In genomic region chr17:76501827-76502307, GRCh38 we compare ENCODE assay signal across 8 cellular contexts. TPM values are rescaled to one million over a fixed set of nuclear protein-coding genes. Genes with fewer than 3 reads are reported as not detected.
A peak's percentile ranks its signal among the peaks of the same experiment; 100 is the strongest.
DNase-seq lines count a peak whose midpoint lies in the region; ATAC-seq and TF ChIP-seq lines count a peak whose summit lies in the region.

No MANE protein-coding gene starts in this region.

- H4K5ac ChIP-seq in IMR-90 (ENCODE audit: low read depth, low read length): peak overlapping the region; percentile 100

- peaks cover 4 to 30% of the 10 kb centered on the region in 2 experiments; a peak in 3 of 4 replicates for H3K79me1 ChIP-seq in IMR-90 (ENCODE audit: low read depth in 1 of 2, low read length in 2 of 2)

- WGBS in IMR-90 (ENCODE audit: extremely low coverage in 2 of 2, insufficient read length in 1 of 2), 2 experiments: 66% methylated on average over 3 of the region's 11 CpGs; no CpG with 5 or more reads in 1 of the 2 experiments

- peak overlapping the region; percentile 94 for H2AK9ac ChIP-seq in IMR-90 (replicated peaks; ENCODE audit: low read depth, low read length, poor library complexity)

- intact Hi-C loops in IMR-90 (cut with micrococcal nuclease): no loop called here

- H3K27me3 Mint-ChIP-seq in activated naive CD8-positive, alpha-beta T cell: no peaks in the 10 kb centered on the region
- H3K27me3 Mint-ChIP-seq in stimulated activated memory B cell treated with anti-CD40 and anti-IgM and Interleukin-4, amounts not matched to agents 10 μg/mL and 1 μg/mL and 100 μg/mL, for 72 hours: no peaks in the 10 kb centered on the region

- POLR2A ChIA-PET in IMR-90 (lab: Charles Lee; ENCODE audit: unreplicated experiment): no interaction called here

- H2BK120ac ChIP-seq in IMR-90 (ENCODE audit: low read depth, low read length): peak overlapping the region; percentile 80

- TF ChIP-seq POLR2A in IMR-90 (IDR thresholded peaks at IDR 0.05; ENCODE audit: low read depth, low read length): 0 out of 2 replicates have a peak, but pooled peaks have one; percentile 4

- dilution Hi-C loops in IMR-90 (cut with HindIII; ENCODE audit: low sequenced_read_pairs, unreplicated experiment): no loop called here

- H3K27me3 ChIP-seq in IMR-90 (ENCODE audit: control insufficient read depth, insufficient read depth, low read length): peaks cover 3% of the 10 kb centered on the region; the same call in 1 of the 2 replicates

- no peak for TF ChIP-seq RAD21 in IMR-90 (IDR thresholded peaks at IDR 0.05; ENCODE audit: low read length)

- H4K91ac ChIP-seq in IMR-90 (ENCODE audit: insufficient read depth, low read depth, low read length): peak overlapping the region; percentile 69; the same call in 1 of the 2 replicates

- H3K18ac ChIP-seq in IMR-90 (ENCODE audit: low read depth, low read length): peak overlapping the region; percentile 86

- H3K9me3 Mint-ChIP-seq in activated naive CD8-positive, alpha-beta T cell (ENCODE audit: low read depth): no peaks in the 10 kb centered on the region
- H3K9me3 Mint-ChIP-seq in stimulated activated memory B cell treated with anti-CD40 and anti-IgM and Interleukin-4, amounts not matched to agents 10 μg/mL and 1 μg/mL and 100 μg/mL, for 72 hours: no peaks in the 10 kb centered on the region

- H3K4me3 ChIP-seq in IMR-90 (ENCODE audit: insufficient read depth, low read depth, low read length) (peak overlapping the region; percentile 82), iPS-18c (ENCODE audit: insufficient read depth, low read depth, low read length) (peak overlapping the region; percentile 81)

- H4K8ac ChIP-seq in IMR-90 (ENCODE audit: low read depth in 2 of 2, low read length in 2 of 2): peak overlapping the region; percentile 93 to 96

- CTCF ChIA-PET in IMR-90 (lab: Yijun Ruan, JAX): interaction anchor here (1.6 kb wide), 1 partner anchor 117 kb away, joined by 4 read pairs; no protein-coding TSS in a partner anchor

- peaks cover 29% of the 10 kb centered on the region for H3K4me1 ChIP-seq in IMR-90 (ENCODE audit: control insufficient read depth, insufficient read depth, low read length)

- H3K27ac ChIP-seq in IMR-90 (ENCODE audit: insufficient read depth, low read length): peak overlapping the region; percentile 26

- no peak for TF ChIP-seq CTCF in IMR-90 (conservative IDR thresholded peaks at IDR 0.05; ENCODE audit: low read depth, low read length)

- peak overlapping the region; percentile 81 for H2AK5ac ChIP-seq in IMR-90 (ENCODE audit: low read depth, low read length)

- H3K9me3 ChIP-seq in IMR-90 (ENCODE audit: control insufficient read depth, insufficient read depth, low read length) (no peaks in the 10 kb centered on the region), iPS-18c (ENCODE audit: control insufficient read depth, insufficient read depth, low read length) (no peaks in the 10 kb centered on the region)

- peak overlapping the region; percentile 89 for H3K23ac ChIP-seq in IMR-90 (ENCODE audit: low read depth, low read length)

- peak overlapping the region; percentile 85 for H3K4ac ChIP-seq in IMR-90 (ENCODE audit: low read depth, low read length)

- DNase-seq in IMR-90 (no peak), epidermal melanocyte (ENCODE audit: insufficient read length, low spot score) (no peak), KBM-7 (no peak), RKO (ENCODE audit: low spot score) (no peak)
- DNase-seq in activated CD4-positive, alpha-beta T cell treated with anti-CD3 and anti-CD28 coated beads, Interleukin-2, amount 50 U/mL, for 48 hours: no peak

- peak overlapping the region; percentile 97 for H3K4me2 ChIP-seq in IMR-90 (ENCODE audit: low read depth, low read length)

- H2AFZ ChIP-seq in IMR-90 (replicated peaks; ENCODE audit: low read length, poor library complexity): peak overlapping the region; percentile 92

- H4K20me1 ChIP-seq in IMR-90 (ENCODE audit: insufficient read depth, low read length): no peaks in the 10 kb centered on the region

- in situ Hi-C loops in IMR-90 (cut with MboI; ENCODE audit: low sequenced_read_pairs): loop anchor here (10.0 kb wide), 2 partner anchors 97 to 197 kb away; partner anchors contain the start of gene QRICH2
- in situ Hi-C loops in KBM-7 (cut with MboI; ENCODE audit: low pct_unique_long_range_greater_than_20kb, low sequenced_read_pairs): no loop called here

- H3K14ac ChIP-seq in IMR-90 (replicated peaks; ENCODE audit: low read depth, low read length): peak overlapping the region; percentile 96

- peak overlapping the region; percentile 25 for H2BK5ac ChIP-seq in IMR-90 (ENCODE audit: low read depth, low read length, poor library complexity, severe bottlenecking)

- H3K56ac ChIP-seq in IMR-90 (ENCODE audit: extremely low read depth, insufficient read depth, low read length): no peak overlapping the region

- no peak for ATAC-seq in IMR-90 (ENCODE audit: low read depth)
- ATAC-seq in stimulated activated memory B cell treated with anti-CD40 and anti-IgM and Interleukin-4, amounts not matched to agents 10 μg/mL and 1 μg/mL and 100 μg/mL, for 72 hours: no peak

- peaks cover 33% of the 10 kb centered on the region for H3K4me1 Mint-ChIP-seq in activated naive CD8-positive, alpha-beta T cell (ENCODE audit: low read depth)
- H3K4me1 Mint-ChIP-seq in stimulated activated memory B cell treated with anti-CD40 and anti-IgM and Interleukin-4, amounts not matched to agents 10 μg/mL and 1 μg/mL and 100 μg/mL, for 72 hours: peaks cover 67% of the 10 kb centered on the region

- peak overlapping the region; percentile 73 for H3K9ac ChIP-seq in IMR-90 (ENCODE audit: low read depth, low read length)

- peaks cover 16% of the 10 kb centered on the region for H3K9me1 ChIP-seq in IMR-90 (ENCODE audit: insufficient read depth, low read length)

- peak overlapping the region; percentile 80; the same call in 1 of the 3 replicates for H2BK15ac ChIP-seq in IMR-90 (ENCODE audit: low read depth, low read length)

- peak overlapping the region; percentile 86 for H3K27ac Mint-ChIP-seq in activated naive CD8-positive, alpha-beta T cell
- H3K27ac Mint-ChIP-seq in stimulated activated memory B cell treated with anti-CD40 and anti-IgM and Interleukin-4, amounts not matched to agents 10 μg/mL and 1 μg/mL and 100 μg/mL, for 72 hours: peak overlapping the region; percentile 96

- peak overlapping the region; percentile 85 for H3K4me3 Mint-ChIP-seq in activated naive CD8-positive, alpha-beta T cell
- H3K4me3 Mint-ChIP-seq in stimulated activated memory B cell treated with anti-CD40 and anti-IgM and Interleukin-4, amounts not matched to agents 10 μg/mL and 1 μg/mL and 100 μg/mL, for 72 hours: peak overlapping the region; percentile 100

- no peaks in the 10 kb centered on the region for H3K36me3 ChIP-seq in IMR-90 (ENCODE audit: control insufficient read depth, insufficient read depth, low read length)

- no TSS peak for BruUV-seq in IMR-90 (replicated peaks; lab: Mats Ljungman, UMichigan)

- peak overlapping the region; percentile 32; the same call in 1 of the 2 replicates for H2BK20ac ChIP-seq in IMR-90 (ENCODE audit: low read depth, low read length)

- H3K36me3 Mint-ChIP-seq in activated naive CD8-positive, alpha-beta T cell: no peaks in the 10 kb centered on the region
- peaks cover 18% of the 10 kb centered on the region for H3K36me3 Mint-ChIP-seq in stimulated activated memory B cell treated with anti-CD40 and anti-IgM and Interleukin-4, amounts not matched to agents 10 μg/mL and 1 μg/mL and 100 μg/mL, for 72 hours

TF ChIP-seq in IMR-90, 13 proteins besides CTCF, POLR2A, EP300 and RAD21 (continues in another document):
- TF ChIP-seq, protein P1, sequence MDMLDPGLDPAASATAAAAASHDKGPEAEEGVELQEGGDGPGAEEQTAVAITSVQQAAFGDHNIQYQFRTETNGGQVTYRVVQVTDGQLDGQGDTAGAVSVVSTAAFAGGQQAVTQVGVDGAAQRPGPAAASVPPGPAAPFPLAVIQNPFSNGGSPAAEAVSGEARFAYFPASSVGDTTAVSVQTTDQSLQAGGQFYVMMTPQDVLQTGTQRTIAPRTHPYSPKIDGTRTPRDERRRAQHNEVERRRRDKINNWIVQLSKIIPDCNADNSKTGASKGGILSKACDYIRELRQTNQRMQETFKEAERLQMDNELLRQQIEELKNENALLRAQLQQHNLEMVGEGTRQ (IDR thresholded peaks at IDR 0.05; ENCODE audit: low read depth, low read length): no peak
- TF ChIP-seq NFE2L2 (IDR thresholded peaks at IDR 0.05; ENCODE audit: low read depth, low read length) (no peak), BHLHE40 (IDR thresholded peaks at IDR 0.05; ENCODE audit: low read depth, low read length) (no peak), SMC3 (IDR thresholded peaks at IDR 0.05; ENCODE audit: low read depth, low read length) (no peak), MAZ (IDR thresholded peaks at IDR 0.05; ENCODE audit: borderline replicate concordance, low read depth, low read length) (no peak), CHD1 (IDR thresholded peaks at IDR 0.05; ENCODE audit: low read depth, low read length) (no peak), MAFK (IDR thresholded peaks at IDR 0.05; ENCODE audit: low read depth, low read length) (no peak), RCOR1 (IDR thresholded peaks at IDR 0.05; ENCODE audit: insufficient replicate concordance, low read length) (no peak)

RNA-seq across cellular contexts. Expression of gene RHBDF2, which starts 0.6 kb away (rescaled TPM):
- 1.3 and 1.4 TPM in 2 replicates for total RNA-seq in IMR-90 (2012; rRNA removed)
- polyA plus RNA-seq in IMR-90 (2012; rRNA removed): 8.3 and 10.0 TPM in 2 replicates
- polyA plus RNA-seq in IMR-90 (2012; cell fraction: cytosol; rRNA removed): 6.7 and 10.1 TPM in 2 replicates
- polyA plus RNA-seq in IMR-90 (2012; cell fraction: nucleus; rRNA removed; ENCODE audit: low replicate concordance): 29.5 and 54.3 TPM in 2 replicates

RNA-seq across cellular contexts. Expression of gene AANAT, which starts 34.5 kb away (rescaled TPM):
- total RNA-seq in IMR-90 (2012; rRNA removed): not detected in 2 replicates
- 0.19 and 0.21 TPM in 2 replicates for polyA plus RNA-seq in IMR-90 (2012; rRNA removed)
- polyA plus RNA-seq in IMR-90 (2012; cell fraction: cytosol; rRNA removed): 0.08 and 0.32 TPM in 2 replicates
- polyA plus RNA-seq in IMR-90 (2012; cell fraction: nucleus; rRNA removed; ENCODE audit: low replicate concordance): 0.92 and 1.8 TPM in 2 replicates

RNA-seq across cellular contexts. Expression of gene CYGB, which starts 35.6 kb away (rescaled TPM):
- total RNA-seq in IMR-90 (2012; rRNA removed): 1.3 and 1.7 TPM in 2 replicates
- polyA plus RNA-seq in IMR-90 (2012; rRNA removed): 2.9 and 3.5 TPM in 2 replicates
- polyA plus RNA-seq in IMR-90 (2012; cell fraction: cytosol; rRNA removed): 3.6 and 4.3 TPM in 2 replicates
- 1.2 and 1.9 TPM in 2 replicates for polyA plus RNA-seq in IMR-90 (2012; cell fraction: nucleus; rRNA removed; ENCODE audit: low replicate concordance)

RNA-seq across cellular contexts. Expression of gene PRCD, which starts 38.0 kb away (rescaled TPM):
- under 0.01 TPM in 1 of 2 replicates, not detected in the other for total RNA-seq in IMR-90 (2012; rRNA removed)
- polyA plus RNA-seq in IMR-90 (2012; rRNA removed): 0.32 TPM in 2 replicates
- polyA plus RNA-seq in IMR-90 (2012; cell fraction: cytosol; rRNA removed): 0.24 and 0.26 TPM in 2 replicates
- polyA plus RNA-seq in IMR-90 (2012; cell fraction: nucleus; rRNA removed; ENCODE audit: low replicate concordance): 1.4 and 3.8 TPM in 2 replicates

RNA-seq across cellular contexts. Expression of gene UBE2O, which starts 48.9 kb away (rescaled TPM):
- total RNA-seq in IMR-90 (2012; rRNA removed): 17.6 and 20.0 TPM in 2 replicates
- 14.3 and 17.6 TPM in 2 replicates for polyA plus RNA-seq in IMR-90 (2012; rRNA removed)
- polyA plus RNA-seq in IMR-90 (2012; cell fraction: cytosol; rRNA removed): 9.1 and 12.2 TPM in 2 replicates
- 43.5 and 62.5 TPM in 2 replicates for polyA plus RNA-seq in IMR-90 (2012; cell fraction: nucleus; rRNA removed; ENCODE audit: low replicate concordance)
